ENCODE assay signal across 8 cellular contexts in genomic region chr5:141387557-141388311, GRCh38. TPM values are rescaled to one million over a fixed set of nuclear protein-coding genes. Genes with fewer than 3 reads are reported as not detected.
A peak's percentile ranks its signal among the peaks of the same experiment; 100 is the strongest.
DNase-seq lines count a peak whose midpoint lies in the region; ATAC-seq and TF ChIP-seq lines count a peak whose summit lies in the region.
"Not testable (repeated sequence)": the region's sequence is repeated elsewhere in the genome, so short reads cannot be mapped to it uniquely, and the experiment has no call there.

PCDHGB4 (plus strand) TSS chr5:141387698; CDS start chr5:141387885, 187 bp downstream.

- TF ChIP-seq CTCF in BJ (IDR thresholded peaks at IDR 0.05; ENCODE audit: insufficient read depth, low read depth, low read length) = peak; percentile 60
- TF ChIP-seq CTCF in brain (conservative IDR thresholded peaks at IDR 0.05) = peak; percentile 79 to 80
- peak; percentile 50 for TF ChIP-seq CTCF in cardiac muscle cell (IDR thresholded peaks at IDR 0.05; ENCODE audit: low read depth, low read length)

- H3K4me1 ChIP-seq in cardiac muscle cell (ENCODE audit: low read depth); mesendoderm (ENCODE audit: control insufficient read depth, low read depth, low read length): not testable (repeated sequence)

- not testable (repeated sequence) for H3K27me3 ChIP-seq in BJ (ENCODE audit: control insufficient read depth, insufficient read depth, low read length); cardiac muscle cell; mesendoderm (ENCODE audit: insufficient read depth, low read length, poor library complexity)

- H3K4ac ChIP-seq in mesendoderm (ENCODE audit: low read depth, low read length) = not testable (repeated sequence)

- H3K4me2 ChIP-seq in mesendoderm (ENCODE audit: low read length) = not testable (repeated sequence)

- peaks cover 73 to 97% (median 88%) of the 10 kb centered on the region in 5 experiments for H3K9me3 Mint-ChIP-seq in brain

- peak within 1 kb of the TSS; percentile 75 to 88 (median 86) for H3K4me3 Mint-ChIP-seq in brain

- not testable (repeated sequence) for H2BK15ac ChIP-seq in mesendoderm (replicated peaks; ENCODE audit: low read depth)

- not testable (repeated sequence) for H2BK5ac ChIP-seq in mesendoderm (ENCODE audit: low read length)

- H3K36me3 ChIP-seq in BJ (ENCODE audit: control insufficient read depth, insufficient read depth, low read length); cardiac muscle cell; mesendoderm (ENCODE audit: control insufficient read depth, insufficient read depth, low read length): not testable (repeated sequence)

- not testable (repeated sequence) for H3K18ac ChIP-seq in mesendoderm (ENCODE audit: low read length)

- not testable (repeated sequence) for H3K27me3 Mint-ChIP-seq in brain

- DNase-seq in BJ (ENCODE audit: low read depth) = not testable (repeated sequence)
- DNase-seq in UCSD-AML1 (lab: John Stamatoyannopoulos, UW; ENCODE audit: unreplicated experiment) (peak; percentile 50), cardiac muscle cell (ENCODE audit: low read depth in 1 of 2, low spot score in 1 of 2) (peak; percentile 44 to 50), mesendoderm (peak; percentile 65)
- peak; percentile 20 for DNase-seq in stimulated activated CD4-positive, alpha-beta T cell treated with anti-CD3 and anti-CD28 coated beads, Interleukin-12 subunit alpha, Interleukin-12 subunit beta, amount 100 ng/mL, for 4 hours

- H3K23ac ChIP-seq in mesendoderm (ENCODE audit: low read length) = not testable (repeated sequence)

- H3K79me1 ChIP-seq in mesendoderm (ENCODE audit: low read length) = not testable (repeated sequence)

- H3K36me3 Mint-ChIP-seq in brain = peaks cover 78% of the 10 kb centered on the region

- H3K4me3 ChIP-seq in BJ (ENCODE audit: low read depth, low read length) (peak within 1 kb of the TSS; percentile 22; the same call in 1 of the 2 replicates), cardiac muscle cell (peak within 1 kb of the TSS; percentile 33)
- H3K4me3 ChIP-seq in mesendoderm (ENCODE audit: low read length) = not testable (repeated sequence)

- H4K5ac ChIP-seq in mesendoderm (ENCODE audit: low read length) = not testable (repeated sequence)

- not testable (repeated sequence) for H2BK120ac ChIP-seq in mesendoderm (ENCODE audit: low read depth, low read length)

- ATAC-seq in GM19351 (IDR thresholded peaks at IDR 0.05; ENCODE audit: unreplicated experiment) = peak; percentile 44
- ATAC-seq in HG03175 (IDR thresholded peaks at IDR 0.05; ENCODE audit: unreplicated experiment) = peak; percentile 75

- not testable (repeated sequence) for H3K27ac ChIP-seq in cardiac muscle cell; mesendoderm (ENCODE audit: low read depth, low read length)

- H3K9me3 ChIP-seq in cardiac muscle cell (ENCODE audit: low read depth) = not testable (repeated sequence)

- H4K8ac ChIP-seq in mesendoderm (ENCODE audit: low read depth, low read length) = not testable (repeated sequence)

- no CpG with 5 or more reads among the region's 40 CpGs for WGBS in mesendoderm (ENCODE audit: extremely low coverage, insufficient coverage, low lambda C conversion rate)

- H3K79me2 ChIP-seq in mesendoderm (ENCODE audit: control insufficient read depth, insufficient read depth, low read length) = not testable (repeated sequence)

- CTCF ChIA-PET in BJ (lab: Yijun Ruan, JAX) = interaction anchor here (0.8 to 4.1 kb wide), 7 partner anchors 14 to 176 kb away, joined by 3 to 16 read pairs (median 4); partner anchors contain the start of genes PCDHGA11, PCDHGA2 and PCDHGB3

- not testable (repeated sequence) for H3K9ac ChIP-seq in mesendoderm (ENCODE audit: low read length)

- POLR2A ChIA-PET in BJ (lab: Charles Lee) = not testable (repeated sequence)

- not testable (repeated sequence) for H3K56ac ChIP-seq in mesendoderm (ENCODE audit: low read length)

- not testable (repeated sequence) for H2AK5ac ChIP-seq in mesendoderm (ENCODE audit: low read length)

- H3K4me1 Mint-ChIP-seq in brain = peaks cover 34% of the 10 kb centered on the region

- peak within 1 kb of the TSS; percentile 63 to 97 (median 85) for H3K27ac Mint-ChIP-seq in brain

RNA-seq across cellular contexts. Expression of gene PCDHGB4, which starts in this region (rescaled TPM):
- polyA plus RNA-seq in BJ (2011; rRNA removed) = 11.8 and 12.2 TPM in 2 replicates
- polyA minus RNA-seq in BJ (2011; rRNA and poly(A)+ RNA removed) = 18.2 and 19.9 TPM in 2 replicates
- polyA plus RNA-seq in brain (ENCODE audit: insufficient read depth, low read depth, low replicate concordance) = 0.73 TPM
- total RNA-seq in cardiac muscle cell = 17.4 and 23.5 TPM in 2 replicates
- polyA plus RNA-seq in cardiac muscle cell = 9.9 and 12.5 TPM in 2 replicates
- 3.8 TPM for polyA plus RNA-seq in mesendoderm (2013, experiment 1 of 2)
- 3.7 TPM for polyA plus RNA-seq in mesendoderm (2013, experiment 2 of 2)
